ENCODE assay signal across 8 cellular contexts in genomic region chr1:3283849-3284248, GRCh38.
DNase-seq lines count a peak whose midpoint lies in the region; ATAC-seq, FAIRE-seq and TF ChIP-seq lines count a peak whose summit lies in the region.

No MANE protein-coding gene starts in this region.

- H3K36me3 Mint-ChIP-seq in CD14-positive monocyte (no peaks in the 10 kb centered on the region), endothelial cell (ENCODE audit: low read depth, unreplicated experiment) (no peaks in the 10 kb centered on the region)

- H3K9me2 ChIP-seq in neural cell (ENCODE audit: insufficient read depth, low read length) = no peaks in the 10 kb centered on the region

- TF ChIP-seq CTCF in CD14-positive monocyte (IDR thresholded peaks at IDR 0.05) (peak; percentile 27), endothelial cell (IDR thresholded peaks at IDR 0.05; ENCODE audit: unreplicated experiment) (peak; percentile 62), neural cell (IDR thresholded peaks at IDR 0.05; ENCODE audit: poor library complexity, severe bottlenecking) (peak; percentile 76), foreskin keratinocyte (conservative IDR thresholded peaks at IDR 0.05) (no peak)

- H3K4me2 ChIP-seq in neural cell (ENCODE audit: low read length) = no peak overlapping the region

- H4K20me1 ChIP-seq in neural cell (ENCODE audit: insufficient read depth) = no peaks in the 10 kb centered on the region

- TF ChIP-seq EP300 in neural cell (conservative IDR thresholded peaks at IDR 0.05; ENCODE audit: poor library complexity, severe bottlenecking) = no peak

- ATAC-seq in GM21737 (IDR thresholded peaks at IDR 0.05; ENCODE audit: unreplicated experiment) = no peak
- ATAC-seq in foreskin keratinocyte = no peak

- H3K27me3 Mint-ChIP-seq in CD14-positive monocyte (ENCODE audit: low read depth in 3 of 3) (peaks cover 0 to 10% (median 4%) of the 10 kb centered on the region in 3 donors), endothelial cell (ENCODE audit: unreplicated experiment) (peaks cover 12% of the 10 kb centered on the region)

- no peaks in the 10 kb centered on the region for H3F3A ChIP-seq in neural cell (ENCODE audit: insufficient read depth, low read length, poor library complexity, severe bottlenecking)

- H3K9me3 ChIP-seq in neural cell (ENCODE audit: low read length) = no peaks in the 10 kb centered on the region

- no peak overlapping the region for H3K27ac Mint-ChIP-seq in CD14-positive monocyte
- no peak overlapping the region for H3K27ac Mint-ChIP-seq in endothelial cell (ENCODE audit: unreplicated experiment)

- no peak for FAIRE-seq in urothelium cell line (lab: Jason Lieb, UNC)

- no peak overlapping the region for H3K4me3 ChIP-seq in neural cell (ENCODE audit: low read length)

- H3K4me1 Mint-ChIP-seq in CD14-positive monocyte = no peaks in the 10 kb centered on the region
- peaks cover 3% of the 10 kb centered on the region for H3K4me1 Mint-ChIP-seq in endothelial cell (ENCODE audit: unreplicated experiment)

- H3K79me2 ChIP-seq in neural cell (replicated peaks; ENCODE audit: insufficient read depth, low read length) = peaks cover 5% of the 10 kb centered on the region

- no peaks in the 10 kb centered on the region for H3K36me3 ChIP-seq in neural cell (ENCODE audit: insufficient read depth, low read length)

- H3K4me1 ChIP-seq in foreskin keratinocyte = no peaks in the 10 kb centered on the region

- H3K27ac ChIP-seq in neural cell (ENCODE audit: low read length) (no peak overlapping the region), foreskin keratinocyte (no peak overlapping the region)

- DNase-seq in CD14-positive monocyte (ENCODE audit: low spot score) (no peak), KBM-7 (peak; percentile 24), endothelial cell (ENCODE audit: low spot score) (peak; percentile 74), urothelium cell line (ENCODE audit: low spot score) (no peak), NCI-H2107 treated with DMSO at 0.1 percent for 48 hours (lab: John Stamatoyannopoulos, UW; ENCODE audit: unreplicated experiment) (no peak), foreskin keratinocyte (no peak)

- TF ChIP-seq RAD21 in neural cell (conservative IDR thresholded peaks at IDR 0.05) = peak; percentile 77

- H3K9me3 Mint-ChIP-seq in CD14-positive monocyte (no peaks in the 10 kb centered on the region), endothelial cell (ENCODE audit: unreplicated experiment) (no peaks in the 10 kb centered on the region)

- in situ Hi-C loops in KBM-7 (cut with MboI; ENCODE audit: low pct_unique_long_range_greater_than_20kb, low sequenced_read_pairs) = no loop called here

- no peak overlapping the region for H3K4me3 Mint-ChIP-seq in CD14-positive monocyte
- H3K4me3 Mint-ChIP-seq in endothelial cell (ENCODE audit: unreplicated experiment) = peak overlapping the region; percentile 66

- H3K9ac ChIP-seq in neural cell (ENCODE audit: low read length) = no peak overlapping the region

- H3K27me3 ChIP-seq in neural cell (ENCODE audit: insufficient read depth, low read depth, low read length) (no peaks in the 10 kb centered on the region), foreskin keratinocyte (no peaks in the 10 kb centered on the region)

- intact Hi-C loops in CD14-positive monocyte (cut with micrococcal nuclease) = no loop called here

- H2AFZ ChIP-seq in neural cell (ENCODE audit: low read depth, low read length) = no peak overlapping the region

TF ChIP-seq in neural cell, 6 proteins besides CTCF, POLR2A, EP300 and RAD21:
- no peak for TF ChIP-seq TAF1 (IDR thresholded peaks at IDR 0.05; ENCODE audit: low read depth)
- TF ChIP-seq SMC3 (conservative IDR thresholded peaks at IDR 0.05; ENCODE audit: poor library complexity) = peak; percentile 72
- no peak for TF ChIP-seq MXI1 (conservative IDR thresholded peaks at IDR 0.05; ENCODE audit: poor library complexity, severe bottlenecking)
- TF ChIP-seq, protein P1, sequence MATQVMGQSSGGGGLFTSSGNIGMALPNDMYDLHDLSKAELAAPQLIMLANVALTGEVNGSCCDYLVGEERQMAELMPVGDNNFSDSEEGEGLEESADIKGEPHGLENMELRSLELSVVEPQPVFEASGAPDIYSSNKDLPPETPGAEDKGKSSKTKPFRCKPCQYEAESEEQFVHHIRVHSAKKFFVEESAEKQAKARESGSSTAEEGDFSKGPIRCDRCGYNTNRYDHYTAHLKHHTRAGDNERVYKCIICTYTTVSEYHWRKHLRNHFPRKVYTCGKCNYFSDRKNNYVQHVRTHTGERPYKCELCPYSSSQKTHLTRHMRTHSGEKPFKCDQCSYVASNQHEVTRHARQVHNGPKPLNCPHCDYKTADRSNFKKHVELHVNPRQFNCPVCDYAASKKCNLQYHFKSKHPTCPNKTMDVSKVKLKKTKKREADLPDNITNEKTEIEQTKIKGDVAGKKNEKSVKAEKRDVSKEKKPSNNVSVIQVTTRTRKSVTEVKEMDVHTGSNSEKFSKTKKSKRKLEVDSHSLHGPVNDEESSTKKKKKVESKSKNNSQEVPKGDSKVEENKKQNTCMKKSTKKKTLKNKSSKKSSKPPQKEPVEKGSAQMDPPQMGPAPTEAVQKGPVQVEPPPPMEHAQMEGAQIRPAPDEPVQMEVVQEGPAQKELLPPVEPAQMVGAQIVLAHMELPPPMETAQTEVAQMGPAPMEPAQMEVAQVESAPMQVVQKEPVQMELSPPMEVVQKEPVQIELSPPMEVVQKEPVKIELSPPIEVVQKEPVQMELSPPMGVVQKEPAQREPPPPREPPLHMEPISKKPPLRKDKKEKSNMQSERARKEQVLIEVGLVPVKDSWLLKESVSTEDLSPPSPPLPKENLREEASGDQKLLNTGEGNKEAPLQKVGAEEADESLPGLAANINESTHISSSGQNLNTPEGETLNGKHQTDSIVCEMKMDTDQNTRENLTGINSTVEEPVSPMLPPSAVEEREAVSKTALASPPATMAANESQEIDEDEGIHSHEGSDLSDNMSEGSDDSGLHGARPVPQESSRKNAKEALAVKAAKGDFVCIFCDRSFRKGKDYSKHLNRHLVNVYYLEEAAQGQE (IDR thresholded peaks at IDR 0.05; ENCODE audit: borderline replicate concordance) = no peak
- no peak for TF ChIP-seq EZH2 (IDR thresholded peaks at IDR 0.05; ENCODE audit: borderline replicate concordance, insufficient read depth, low read length, poor library complexity, severe bottlenecking)
- no peak for TF ChIP-seq POLR2AphosphoS5 (IDR thresholded peaks at IDR 0.05)

Comparison
In these comparisons a context has a peak if more than half of its experiments do, and no peak if none do; other contexts are left out.
1. DNase-seq: peak in KBM-7 (single experiment) and endothelial cell (single experiment); none in CD14-positive monocyte (single experiment), urothelium cell line (single experiment), NCI-H2107 treated with DMSO at 0.1 percent for 48 hours (single experiment) and foreskin keratinocyte (0 of 2).